In genomic region chr22:31969789-31970489, GRCh38 we compare ENCODE assay signal across 8 cellular contexts.
DNase-seq lines count a peak whose midpoint lies in the region; ATAC-seq and TF ChIP-seq lines count a peak whose summit lies in the region.

No MANE protein-coding gene starts in this region.

- peak; percentile 35 for ATAC-seq in HG02798 (IDR thresholded peaks at IDR 0.05; ENCODE audit: poor library complexity, unreplicated experiment)

- no peak for TF ChIP-seq CTCF in coronary artery (IDR thresholded peaks at IDR 0.05)

- DNase-seq in ELF-1 (ENCODE audit: low read depth, low spot score), result peak; percentile 89
- peak; percentile 41 for DNase-seq in NCI-H2196 treated with DMSO at 0.1 percent for 48 hours (lab: John Stamatoyannopoulos, UW; ENCODE audit: unreplicated experiment)
- DNase-seq in activated CD4-positive, alpha-beta T cell treated with anti-CD3 and anti-CD28 coated beads for 1 hour, result peak; percentile 39
- DNase-seq in coronary artery (ENCODE audit: low spot score), result no peak
- DNase-seq in kidney tubule cell (ENCODE audit: low spot score), result peak; percentile 90
- peak; percentile 63 for DNase-seq in stimulated activated CD4-positive, alpha-beta T cell treated with anti-CD3 and anti-CD28 coated beads, Interleukin-1b, Interleukin-23, amount 100 ng/mL, for 48 hours
- DNase-seq in GOT3 (lab: John Stamatoyannopoulos, UW), result no peak

- H3K27ac ChIP-seq in coronary artery, result no peak overlapping the region

- peak overlapping the region; percentile 70 for H3K4me3 ChIP-seq in coronary artery

Comparison
In these comparisons a context has a peak if more than half of its experiments do, and no peak if none do; other contexts are left out.
1. DNase-seq: peak in ELF-1 (single experiment), NCI-H2196 treated with DMSO at 0.1 percent for 48 hours (single experiment), activated CD4-positive, alpha-beta T cell treated with anti-CD3 and anti-CD28 coated beads for 1 hour (single experiment), kidney tubule cell (single experiment) and stimulated activated CD4-positive, alpha-beta T cell treated with anti-CD3 and anti-CD28 coated beads, Interleukin-1b, Interleukin-23, amount 100 ng/mL, for 48 hours (single experiment); none in coronary artery (single experiment) and GOT3 (single experiment).